26 cellular contexts compared by ENCODE assay signal in genomic region chr11:41225856-41226255, GRCh38.
"Had no signal": no experiment of that assay in that cellular context is flagged by ENCODE, and none has a peak within 500 bp of the region (broad histone marks: within the 10 kb centered on the region; RNA-seq: fewer than 3 reads in every experiment).

No MANE protein-coding gene starts in this region.

- H3K9me3 ChIP-seq: esophagus squamous epithelium, gastrocnemius medialis, heart right ventricle, left lung, lower lobe of right lung had no signal

- FAIRE-seq: colon, endometrium, islet of Langerhans, keratinocyte had no signal

- H3K27me3 ChIP-seq: dorsolateral prefrontal cortex, esophagus squamous epithelium, gastrocnemius medialis, heart right ventricle, left lung had no signal

- H3K27ac ChIP-seq: coronary artery, epithelial cell of prostate, esophagus squamous epithelium, gastrocnemius medialis, heart right ventricle, left lung, lower lobe of right lung had no signal

- H3K4me1 ChIP-seq: esophagus squamous epithelium, gastrocnemius medialis, heart right ventricle, left lung, lower lobe of right lung had no signal

- H3K36me3 ChIP-seq: esophagus squamous epithelium, gastrocnemius medialis, heart right ventricle, left lung, lower lobe of right lung had no signal

- DNase-seq: dermis blood vessel endothelial cell; dorsolateral prefrontal cortex; effector CD4-positive, alpha-beta T cell; effector memory CD4-positive, alpha-beta T cell; erythroblast; esophagus squamous epithelium; foreskin fibroblast; foreskin melanocyte; gastrocnemius medialis; glutamatergic neuron; head of caudate nucleus; heart right ventricle; hippocampal formation; left cardiac atrium; left lung; left ventricle myocardium superior; lower lobe of right lung; mesenchymal stem cell; mucosa of descending colon; naive B cell had no signal

- H3K4me3 ChIP-seq: coronary artery, dorsolateral prefrontal cortex, esophagus squamous epithelium, gastrocnemius medialis, heart right ventricle, left lung, lower lobe of right lung, mucosa of descending colon had no signal
